ENCODE assay signal across 40 cellular contexts in the genomic region with DNA sequence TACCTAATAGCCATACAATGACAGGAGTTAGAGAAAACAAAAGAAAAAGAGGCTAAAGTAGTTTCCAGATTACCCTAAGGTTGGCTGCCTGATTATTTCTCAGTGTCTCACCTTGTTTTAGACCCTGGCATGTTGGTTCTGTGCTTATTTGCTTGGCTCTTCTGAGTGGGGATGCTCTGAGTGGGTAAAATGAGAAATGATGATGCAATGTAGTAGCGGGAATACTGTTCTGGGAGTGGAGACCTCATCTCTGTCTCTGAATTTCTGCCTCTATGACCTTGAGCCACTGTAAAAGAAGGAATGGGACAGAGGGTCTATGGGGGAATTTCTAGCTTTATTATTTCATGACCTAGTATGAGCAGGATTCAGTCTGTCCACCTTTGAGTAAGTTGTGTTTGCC.
"Had no signal": no experiment of that assay in that cellular context is flagged by ENCODE, and none has a peak within 500 bp of the region (broad histone marks: within the 10 kb centered on the region; RNA-seq: fewer than 3 reads in every experiment).

No MANE protein-coding gene starts in this region.

- H3K4me3 Mint-ChIP-seq: activated naive CD4-positive, alpha-beta T cell treated with anti-CD3 and anti-CD28 coated beads for 36 hours; activated naive CD4-positive, alpha-beta T cell treated with anti-CD3 and anti-CD28 coated beads, Interleukin-2, amount 10 ng/mL, durations not matched to agents 7 days and 5 days; activated naive CD4-positive, alpha-beta T cell treated with anti-CD3 and anti-CD28 coated beads, Interleukin-2, amount 50 U/mL, for 24 hours; activated naive CD8-positive, alpha-beta T cell; activated naive CD8-positive, alpha-beta T cell treated with anti-CD3 and anti-CD28 coated beads for 36 hours; activated naive CD8-positive, alpha-beta T cell treated with anti-CD3 and anti-CD28 coated beads, Interleukin-2, amount 10 ng/mL, durations not matched to agents 7 days and 5 days; activated naive CD8-positive, alpha-beta T cell treated with anti-CD3 and anti-CD28 coated beads, Interleukin-2, amount 50 U/mL, for 24 hours; activated T-cell treated with anti-CD3 and anti-CD28 coated beads, Interleukin-2, amount 50 U/mL, for 24 hours; activated T-cell treated with anti-CD3 and anti-CD28 coated beads, Interleukin-2, amount 50 U/mL, for 4 hours; activated T-cell treated with anti-CD3 and anti-CD28 coated beads, Interleukin-2, amount 50 U/mL, for 72 hours; activated T-helper 1 cell treated with anti-CD3 and anti-CD28 coated beads, Interleukin-12 subunit alpha, Interleukin-12 subunit beta, Interleukin-2, Interleukin-4 antibody, amounts not matched to agents 30 ng/mL and 10 ng/mL and 1 ng/mL, durations not matched to agents 14 hours and 24 hours and 36 hours; activated T-helper 17 cell treated with anti-CD3 and anti-CD28 coated beads, Interleukin-2, amount 50 U/mL, for 72 hours; brain; central memory CD8-positive, alpha-beta T cell had no signal

- H3K4me1 ChIP-seq: adrenal gland, ascending aorta, body of pancreas, breast epithelium had no signal

- H3K36me3 ChIP-seq: adrenal gland, ascending aorta, brain microvascular endothelial cell, breast epithelium, cardiac muscle cell had no signal

- ATAC-seq: activated naive CD4-positive, alpha-beta T cell treated with anti-CD3 and anti-CD28 coated beads, Interleukin-2, amount 50 U/mL, for 72 hours; activated naive CD8-positive, alpha-beta T cell treated with anti-CD3 and anti-CD28 coated beads, Interleukin-2, amount 50 U/mL, for 24 hours; activated T-cell treated with anti-CD3 and anti-CD28 coated beads, Interleukin-2, amount 50 U/mL, for 4 hours; activated T-cell treated with anti-CD3 and anti-CD28 coated beads, Interleukin-2, amount 50 U/mL, for 72 hours; activated T-helper 17 cell treated with anti-CD3 and anti-CD28 coated beads, Interleukin-2, amount 50 U/mL, for 72 hours; body of pancreas had no signal

- H3K9me3 Mint-ChIP-seq: activated naive CD8-positive, alpha-beta T cell treated with anti-CD3 and anti-CD28 coated beads, Interleukin-2, amount 50 U/mL, for 24 hours; activated T-helper 1 cell treated with anti-CD3 and anti-CD28 coated beads, Interleukin-12 subunit alpha, Interleukin-12 subunit beta, Interleukin-2, Interleukin-4 antibody, amounts not matched to agents 30 ng/mL and 10 ng/mL and 1 ng/mL, durations not matched to agents 14 hours and 24 hours and 36 hours; brain had no signal

- H3K9me3 ChIP-seq: adrenal gland, ascending aorta, body of pancreas, breast epithelium had no signal

- FAIRE-seq: astrocyte, bronchial epithelial cell had no signal

- H3K36me3 Mint-ChIP-seq: activated naive CD4-positive, alpha-beta T cell treated with anti-CD3 and anti-CD28 coated beads, Interleukin-2, amount 10 ng/mL, durations not matched to agents 7 days and 5 days; activated naive CD4-positive, alpha-beta T cell treated with anti-CD3 and anti-CD28 coated beads, Interleukin-2, amount 50 U/mL, for 24 hours; activated naive CD4-positive, alpha-beta T cell treated with anti-CD3 and anti-CD28 coated beads, Interleukin-2, amount 50 U/mL, for 72 hours; activated naive CD8-positive, alpha-beta T cell; activated naive CD8-positive, alpha-beta T cell treated with anti-CD3 and anti-CD28 coated beads for 36 hours; activated naive CD8-positive, alpha-beta T cell treated with anti-CD3 and anti-CD28 coated beads, Interleukin-2, amount 10 ng/mL, durations not matched to agents 7 days and 5 days; brain had no signal

- H3K4me1 Mint-ChIP-seq: activated naive CD4-positive, alpha-beta T cell treated with anti-CD3 and anti-CD28 coated beads, Interleukin-2, amount 10 ng/mL, durations not matched to agents 7 days and 5 days; activated naive CD4-positive, alpha-beta T cell treated with anti-CD3 and anti-CD28 coated beads, Interleukin-2, amount 50 U/mL, for 24 hours; activated naive CD8-positive, alpha-beta T cell treated with anti-CD3 and anti-CD28 coated beads for 36 hours; activated naive CD8-positive, alpha-beta T cell treated with anti-CD3 and anti-CD28 coated beads, Interleukin-2, amount 10 ng/mL, durations not matched to agents 7 days and 5 days; activated naive CD8-positive, alpha-beta T cell treated with anti-CD3 and anti-CD28 coated beads, Interleukin-2, amount 50 U/mL, for 24 hours; activated T-helper 17 cell treated with anti-CD3 and anti-CD28 coated beads, Interleukin-2, amount 50 U/mL, for 72 hours; central memory CD8-positive, alpha-beta T cell had no signal

- H3K27ac ChIP-seq: adrenal gland, ascending aorta, body of pancreas, brain microvascular endothelial cell, breast epithelium, cardiac muscle cell had no signal

- H3K27me3 ChIP-seq: adrenal gland, ascending aorta, body of pancreas, brain microvascular endothelial cell, breast epithelium, cardiac muscle cell had no signal

- DNase-seq: activated effector memory CD4-positive, alpha-beta T cell treated with anti-CD3 and anti-CD28 coated beads, Interleukin-2, amount 50 U/mL, for 16 hours; activated effector memory CD4-positive, alpha-beta T cell treated with Interleukin-2 at 50 U/mL for 16 hours; activated gamma-delta T cell; activated gamma-delta T cell treated with Interleukin-2 at 50 U/mL for 16 hours; activated naive CD4-positive, alpha-beta T cell; activated naive CD4-positive, alpha-beta T cell treated with anti-CD3 and anti-CD28 coated beads for 36 hours; activated naive CD4-positive, alpha-beta T cell treated with anti-CD3 and anti-CD28 coated beads, Interleukin-2, amount 10 ng/mL, durations not matched to agents 7 days and 5 days; activated naive CD4-positive, alpha-beta T cell treated with anti-CD3 and anti-CD28 coated beads, Interleukin-2, amount 50 U/mL, for 16 hours; activated naive CD4-positive, alpha-beta T cell treated with Interleukin-2 at 50 U/mL for 16 hours; activated naive CD8-positive, alpha-beta T cell treated with anti-CD3 and anti-CD28 coated beads for 36 hours; activated naive CD8-positive, alpha-beta T cell treated with anti-CD3 and anti-CD28 coated beads, Interleukin-2, amount 10 ng/mL, durations not matched to agents 7 days and 5 days; activated naive CD8-positive, alpha-beta T cell treated with anti-CD3 and anti-CD28 coated beads, Interleukin-2, amount 50 U/mL, for 24 hours; activated T-cell treated with anti-CD3 and anti-CD28 coated beads, Interleukin-2, amount 50 U/mL, for 1 hour; activated T-cell treated with anti-CD3 and anti-CD28 coated beads, Interleukin-2, amount 50 U/mL, for 24 hours; activated T-cell treated with anti-CD3 and anti-CD28 coated beads, Interleukin-2, amount 50 U/mL, for 4 hours; activated T-cell treated with anti-CD3 and anti-CD28 coated beads, Interleukin-2, amount 50 U/mL, for 48 hours; activated T-cell treated with anti-CD3 and anti-CD28 coated beads, Interleukin-2, amount 50 U/mL, for 72 hours; adrenal gland; amniotic stem cell; amygdala; anterior cingulate cortex; aorta; body of pancreas; brain microvascular endothelial cell; caudate nucleus; central memory CD4-positive, alpha-beta T cell; cerebellar nuclear complex had no signal

- H3K27ac Mint-ChIP-seq: activated naive CD4-positive, alpha-beta T cell treated with anti-CD3 and anti-CD28 coated beads for 36 hours; activated naive CD4-positive, alpha-beta T cell treated with anti-CD3 and anti-CD28 coated beads, Interleukin-2, amount 10 ng/mL, durations not matched to agents 7 days and 5 days; activated naive CD4-positive, alpha-beta T cell treated with anti-CD3 and anti-CD28 coated beads, Interleukin-2, amount 50 U/mL, for 24 hours; activated naive CD4-positive, alpha-beta T cell treated with anti-CD3 and anti-CD28 coated beads, Interleukin-2, amount 50 U/mL, for 72 hours; activated naive CD8-positive, alpha-beta T cell; activated naive CD8-positive, alpha-beta T cell treated with anti-CD3 and anti-CD28 coated beads for 36 hours; activated naive CD8-positive, alpha-beta T cell treated with anti-CD3 and anti-CD28 coated beads, Interleukin-2, amount 10 ng/mL, durations not matched to agents 7 days and 5 days; activated naive CD8-positive, alpha-beta T cell treated with anti-CD3 and anti-CD28 coated beads, Interleukin-2, amount 50 U/mL, for 24 hours; activated T-cell treated with anti-CD3 and anti-CD28 coated beads, Interleukin-2, amount 50 U/mL, for 24 hours; activated T-cell treated with anti-CD3 and anti-CD28 coated beads, Interleukin-2, amount 50 U/mL, for 72 hours; activated T-helper 1 cell treated with anti-CD3 and anti-CD28 coated beads, Interleukin-12 subunit alpha, Interleukin-12 subunit beta, Interleukin-2, Interleukin-4 antibody, amounts not matched to agents 30 ng/mL and 10 ng/mL and 1 ng/mL, durations not matched to agents 14 hours and 24 hours and 36 hours; activated T-helper 17 cell treated with anti-CD3 and anti-CD28 coated beads, Interleukin-2, amount 50 U/mL, for 72 hours; activated T-helper 2 cell treated with anti-CD3 and anti-CD28 coated beads, Interferon-gamma antibody, Interleukin-2, Interleukin-4, amounts not matched to agents 10 μg/mL and 5 μg/mL and 100 μg/mL, durations not matched to agents 14 hours and 24 hours and 36 hours had no signal

- H3K4me3 ChIP-seq: adrenal gland, ascending aorta, body of pancreas, breast epithelium, cardiac muscle cell had no signal

- H3K27me3 Mint-ChIP-seq: activated naive CD4-positive, alpha-beta T cell treated with anti-CD3 and anti-CD28 coated beads, Interleukin-2, amount 10 ng/mL, durations not matched to agents 7 days and 5 days; activated naive CD4-positive, alpha-beta T cell treated with anti-CD3 and anti-CD28 coated beads, Interleukin-2, amount 50 U/mL, for 24 hours; activated naive CD8-positive, alpha-beta T cell; activated naive CD8-positive, alpha-beta T cell treated with anti-CD3 and anti-CD28 coated beads for 36 hours; activated naive CD8-positive, alpha-beta T cell treated with anti-CD3 and anti-CD28 coated beads, Interleukin-2, amount 10 ng/mL, durations not matched to agents 7 days and 5 days; activated T-cell treated with anti-CD3 and anti-CD28 coated beads, Interleukin-2, amount 50 U/mL, for 24 hours; activated T-helper 17 cell treated with anti-CD3 and anti-CD28 coated beads, Interleukin-2, amount 50 U/mL, for 72 hours; brain; central memory CD8-positive, alpha-beta T cell had no signal
